ENCODE assay signal across 9 cellular contexts in genomic region chr1:3902111-3902511, GRCh38. TPM values are rescaled to one million over a fixed set of nuclear protein-coding genes. Genes with fewer than 3 reads are reported as not detected.
DNase-seq lines count a peak whose midpoint lies in the region; ATAC-seq and TF ChIP-seq lines count a peak whose summit lies in the region.
"Had no signal": no experiment of that assay in that cellular context is flagged by ENCODE, and none has a peak within 500 bp of the region (broad histone marks: within the 10 kb centered on the region; RNA-seq: fewer than 3 reads in every experiment).

No MANE protein-coding gene starts in this region.

- H3K9ac ChIP-seq in BLaER1 treated with 17β-estradiol and CSF1 and Interleukin-3, amounts not matched to agents 10 nM and 100 nM, result peak overlapping the region in 3 of 11 experiments; percentile 3 to 64 (median 50); a peak in 2 of 22 replicates
- H3K9ac ChIP-seq in SK-N-MC (ENCODE audit: insufficient read length) (no peak overlapping the region), mucosa of stomach (ENCODE audit: low read length) (peak overlapping the region; percentile 22), smooth muscle cell (ENCODE audit: low read depth) (no peak overlapping the region)

- peaks cover 47% of the 10 kb centered on the region for H3K4me1 Mint-ChIP-seq in activated naive CD4-positive, alpha-beta T cell treated with anti-CD3 and anti-CD28 coated beads for 36 hours (ENCODE audit: low read depth)

- peak overlapping the region; percentile 99 for H3K27ac Mint-ChIP-seq in activated naive CD4-positive, alpha-beta T cell treated with anti-CD3 and anti-CD28 coated beads for 36 hours

- ATAC-seq in GM19455 (IDR thresholded peaks at IDR 0.05; ENCODE audit: unreplicated experiment), result no peak

- H2AFZ ChIP-seq in smooth muscle cell (ENCODE audit: low read depth), result no peak overlapping the region

- in situ Hi-C loops in G401 (cut with HindIII; ENCODE audit: low sequenced_read_pairs), result no loop called here

- H3K27ac ChIP-seq in BLaER1 treated with 17β-estradiol and CSF1 and Interleukin-3, amounts not matched to agents 10 nM and 100 nM, result peak overlapping the region in 6 of 11 experiments; percentile 57 to 93 (median 66); a peak in 11 of 22 replicates
- H3K27ac ChIP-seq in SK-N-MC (peak overlapping the region; percentile 54), smooth muscle cell (ENCODE audit: low read depth) (no peak overlapping the region)

- DNase-seq in SK-N-MC (ENCODE audit: low read depth, low spot score) (no peak), smooth muscle cell (lab: John Stamatoyannopoulos, UW; ENCODE audit: unreplicated experiment) (no peak), G401 (ENCODE audit: low spot score) (no peak), NCI-H1105 (lab: John Stamatoyannopoulos, UW) (no peak)
- peak; percentile 44 for DNase-seq in activated naive CD4-positive, alpha-beta T cell treated with anti-CD3 and anti-CD28 coated beads for 36 hours

- H3K36me3 Mint-ChIP-seq in activated naive CD4-positive, alpha-beta T cell treated with anti-CD3 and anti-CD28 coated beads for 36 hours (ENCODE audit: low read depth), result peaks cover 13% of the 10 kb centered on the region

- H3K4me1 ChIP-seq in BLaER1 treated with 17β-estradiol and CSF1 and Interleukin-3, amounts not matched to agents 10 nM and 100 nM, result peaks cover 54 to 73% (median 65%) of the 10 kb centered on the region in 10 experiments
- H3K4me1 ChIP-seq in mucosa of stomach (ENCODE audit: control insufficient read depth, insufficient read depth, low read length) (peaks cover 14% of the 10 kb centered on the region), smooth muscle cell (ENCODE audit: low read depth) (peaks cover 6% of the 10 kb centered on the region)

- peak overlapping the region in 10 of 11 experiments; percentile 72 to 100 (median 93); a peak in 20 of 22 replicates for H3K4me2 ChIP-seq in BLaER1 treated with 17β-estradiol and CSF1 and Interleukin-3, amounts not matched to agents 10 nM and 100 nM
- H3K4me2 ChIP-seq in smooth muscle cell, result no peak overlapping the region

- H3K9me3 ChIP-seq in BLaER1 treated with 17β-estradiol and CSF1 and Interleukin-3, amounts not matched to agents 10 nM and 100 nM (replicated peaks in 1 of 11), result peaks cover 11 to 19% (median 15%) of the 10 kb centered on the region in 11 experiments
- no peaks in the 10 kb centered on the region for H3K9me3 ChIP-seq in SK-N-MC (ENCODE audit: low read depth, low read length)
- no peaks in the 10 kb centered on the region for H3K9me3 ChIP-seq in mucosa of stomach (ENCODE audit: control insufficient read depth, low read length)
- H3K9me3 ChIP-seq in smooth muscle cell (replicated peaks; ENCODE audit: low read depth), result no peaks in the 10 kb centered on the region

- H3K4me3 ChIP-seq in BLaER1 treated with 17β-estradiol and CSF1 and Interleukin-3, amounts not matched to agents 10 nM and 100 nM, result no peak overlapping the region
- H3K4me3 ChIP-seq in SK-N-MC (no peak overlapping the region), mucosa of stomach (ENCODE audit: low read length) (no peak overlapping the region), smooth muscle cell (no peak overlapping the region)

- H3K79me2 ChIP-seq in smooth muscle cell (ENCODE audit: low read depth), result peaks cover 29% of the 10 kb centered on the region

- peaks cover 6% of the 10 kb centered on the region for H3K9me3 Mint-ChIP-seq in activated naive CD4-positive, alpha-beta T cell treated with anti-CD3 and anti-CD28 coated beads for 36 hours

- peak overlapping the region; percentile 90 for H3K4me3 Mint-ChIP-seq in activated naive CD4-positive, alpha-beta T cell treated with anti-CD3 and anti-CD28 coated beads for 36 hours

- CTCF ChIA-PET in activated naive CD4-positive, alpha-beta T cell treated with anti-CD3 and anti-CD28 coated beads for 36 hours (lab: Charles Lee), result no interaction called here

- TF ChIP-seq CTCF in smooth muscle cell (IDR thresholded peaks at IDR 0.05; ENCODE audit: borderline replicate concordance, insufficient read depth, poor library complexity, severe bottlenecking), result no peak

- H3F3A ChIP-seq in smooth muscle cell (ENCODE audit: low read depth), result no peaks in the 10 kb centered on the region

- no peaks in the 10 kb centered on the region for H3K27me3 Mint-ChIP-seq in activated naive CD4-positive, alpha-beta T cell treated with anti-CD3 and anti-CD28 coated beads for 36 hours (ENCODE audit: low read depth)

- H3K27me3 ChIP-seq in BLaER1 treated with 17β-estradiol and CSF1 and Interleukin-3, amounts not matched to agents 10 nM and 100 nM, result no peaks in the 10 kb centered on the region
- H3K27me3 ChIP-seq in mucosa of stomach (ENCODE audit: control insufficient read depth, insufficient read depth, low read length), result no peaks in the 10 kb centered on the region
- no peaks in the 10 kb centered on the region for H3K27me3 ChIP-seq in smooth muscle cell (ENCODE audit: low read depth)
- H3K27me3 ChIP-seq: SJCRH30 had no signal

- peaks cover 0 to 17% (median 8%) of the 10 kb centered on the region in 11 experiments; a peak in 12 of 22 replicates for H4K20me1 ChIP-seq in BLaER1 treated with 17β-estradiol and CSF1 and Interleukin-3, amounts not matched to agents 10 nM and 100 nM
- H4K20me1 ChIP-seq in smooth muscle cell (ENCODE audit: low read depth), result peaks cover 15% of the 10 kb centered on the region

- WGBS in smooth muscle cell (ENCODE audit: low lambda C conversion rate), result 97% methylated on average over 15 of the region's 15 CpGs

- peaks cover 6 to 15% (median 10%) of the 10 kb centered on the region in 11 experiments; a peak in 16 of 22 replicates for H3K36me3 ChIP-seq in BLaER1 treated with 17β-estradiol and CSF1 and Interleukin-3, amounts not matched to agents 10 nM and 100 nM
- H3K36me3 ChIP-seq in SK-N-MC (ENCODE audit: insufficient read depth, low read length), result peaks cover 4% of the 10 kb centered on the region; the same call in 1 of the 2 replicates
- no peaks in the 10 kb centered on the region for H3K36me3 ChIP-seq in mucosa of stomach (ENCODE audit: control insufficient read depth, insufficient read depth, low read length)
- H3K36me3 ChIP-seq in smooth muscle cell (ENCODE audit: low read depth), result no peaks in the 10 kb centered on the region

- intact Hi-C loops in activated naive CD4-positive, alpha-beta T cell treated with anti-CD3 and anti-CD28 coated beads for 36 hours (cut with micrococcal nuclease), result loop anchor here (5.0 kb wide), 2 partner anchors 185 to 1325 kb away; no protein-coding TSS in a partner anchor

RNA-seq across cellular contexts. Expression of gene C1orf174, which starts 2.0 kb away (rescaled TPM):
- 10 to 100 TPM; 29.5 to 30.6 TPM for total RNA-seq in activated naive CD4-positive, alpha-beta T cell treated with anti-CD3 and anti-CD28 coated beads for 36 hours
- total RNA-seq in smooth muscle cell, result 26.0 and 34.6 TPM in 2 replicates
- 29.3 and 32.5 TPM in 2 replicates for polyA plus RNA-seq in smooth muscle cell
- 40.4 and 59.1 TPM in 2 replicates for total RNA-seq in G401 (2014; rRNA removed; shearing (Covaris generic))

RNA-seq across cellular contexts. Expression of gene DFFB, which starts 44.8 kb away (rescaled TPM):
- 1 to 10 TPM; 6.3 to 6.5 TPM for total RNA-seq in activated naive CD4-positive, alpha-beta T cell treated with anti-CD3 and anti-CD28 coated beads for 36 hours
- total RNA-seq in smooth muscle cell, result 3.3 and 15.6 TPM in 2 replicates
- 4.5 and 5.7 TPM in 2 replicates for polyA plus RNA-seq in smooth muscle cell
- 7.6 and 10.0 TPM in 2 replicates for total RNA-seq in G401 (2014; rRNA removed; shearing (Covaris generic))

RNA-seq across cellular contexts. Expression of gene CEP104, which starts 45.1 kb away (rescaled TPM):
- 10 to 100 TPM; 25.4 to 27.3 TPM for total RNA-seq in activated naive CD4-positive, alpha-beta T cell treated with anti-CD3 and anti-CD28 coated beads for 36 hours
- total RNA-seq in smooth muscle cell, result 12.6 and 16.8 TPM in 2 replicates
- 25.4 and 30.9 TPM in 2 replicates for polyA plus RNA-seq in smooth muscle cell
- total RNA-seq in G401 (2014; rRNA removed; shearing (Covaris generic)), result 6.0 and 17.5 TPM in 2 replicates
